Comparison of ENCODE assay signal across 10 cellular contexts in genomic region chr1:50972766-50973165, GRCh38. TPM values are rescaled to one million over a fixed set of nuclear protein-coding genes. Genes with fewer than 3 reads are reported as not detected.
DNase-seq lines count a peak whose midpoint lies in the region; ATAC-seq and FAIRE-seq lines count a peak whose summit lies in the region.
"Had no signal": no experiment of that assay in that cellular context is flagged by ENCODE, and none has a peak within 500 bp of the region (broad histone marks: within the 10 kb centered on the region; RNA-seq: fewer than 3 reads in every experiment).

No MANE protein-coding gene starts in this region.

- peak; percentile 65 for FAIRE-seq in GM19239 (lab: Jason Lieb, UNC)
- FAIRE-seq: H1 had no signal

- H3K27me3 Mint-ChIP-seq in immature natural killer cell (ENCODE audit: low read depth in 3 of 3) = peaks cover 0 to 14% (median 4%) of the 10 kb centered on the region in 3 donors

- ATAC-seq in HG03521 (IDR thresholded peaks at IDR 0.05; ENCODE audit: unreplicated experiment) = no peak
- no peak for ATAC-seq in activated CD4-positive, CD25-positive, alpha-beta regulatory T cell treated with anti-CD3 and anti-CD28 coated beads, Interleukin-2, amount 50 U/mL, for 24 hours
- ATAC-seq: sciatic nerve had no signal

- H3K27me3 ChIP-seq in SJSA1 (replicated peaks) = no peaks in the 10 kb centered on the region

- peak overlapping the region; percentile 85 for H3K4me3 ChIP-seq in SJSA1

- peaks cover 0 to 5% (median 3%) of the 10 kb centered on the region in 3 donors for H3K36me3 Mint-ChIP-seq in immature natural killer cell

- H3K4me1 ChIP-seq in SJSA1 (replicated peaks) = peaks cover 11% of the 10 kb centered on the region

- H3K4me3 Mint-ChIP-seq in immature natural killer cell = no peak overlapping the region

- no peaks in the 10 kb centered on the region for H3K9me3 Mint-ChIP-seq in immature natural killer cell

- H3K36me3 ChIP-seq in SJSA1 = peaks cover 91% of the 10 kb centered on the region

- peak overlapping the region; percentile 99 for H3K27ac ChIP-seq in SJSA1

- no peaks in the 10 kb centered on the region for H3K9me3 ChIP-seq in SJSA1 (replicated peaks)

- DNase-seq in CD1c-positive myeloid dendritic cell (ENCODE audit: extremely low spot score) (peak; percentile 29), GM19239 (ENCODE audit: insufficient read length, low spot score) (no peak), SJSA1 (ENCODE audit: low read depth in 1 of 2, low spot score in 2 of 2) (peak in 1 of 2 experiments; percentile 56), medulla oblongata (ENCODE audit: extremely low spot score) (peak; percentile 22), H4 (ENCODE audit: low spot score) (no peak), immature natural killer cell (no peak)

- no peak overlapping the region for H3K27ac Mint-ChIP-seq in immature natural killer cell

- H3K4me1 Mint-ChIP-seq in immature natural killer cell = peaks cover 29 to 54% of the 10 kb centered on the region in 2 donors

RNA-seq across cellular contexts. Expression of gene CDKN2C, which starts 2.7 kb away (rescaled TPM):
- 222 and 225 TPM in 2 replicates for total RNA-seq in SJSA1 (2014; rRNA removed; shearing (Covaris generic))
- total RNA-seq in H4 (2014; rRNA removed; shearing (Covaris generic)) = 167 and 185 TPM in 2 replicates
- 10 to 100 TPM; 12.7 to 22.8 (median 18.2) TPM for polyA plus RNA-seq in immature natural killer cell
- total RNA-seq: H1 had no signal
- polyA plus RNA-seq: H1 had no signal

RNA-seq across cellular contexts. Expression of gene FAF1, which starts 12.7 kb away (rescaled TPM):
- 81.7 and 96.3 TPM in 2 replicates for total RNA-seq in SJSA1 (2014; rRNA removed; shearing (Covaris generic))
- 91.9 and 97.3 TPM in 2 replicates for total RNA-seq in H4 (2014; rRNA removed; shearing (Covaris generic))
- 10 to 100 TPM; 31.1 to 49.8 (median 44.0) TPM for polyA plus RNA-seq in immature natural killer cell

Comparison
In these comparisons a context has a peak if more than half of its experiments do, and no peak if none do; other contexts are left out.
1. DNase-seq: peak in CD1c-positive myeloid dendritic cell (single experiment) and medulla oblongata (single experiment); none in GM19239 (single experiment), H4 (single experiment) and immature natural killer cell (0 of 3).